ENCODE assay signal across 8 cellular contexts in the genomic region with DNA sequence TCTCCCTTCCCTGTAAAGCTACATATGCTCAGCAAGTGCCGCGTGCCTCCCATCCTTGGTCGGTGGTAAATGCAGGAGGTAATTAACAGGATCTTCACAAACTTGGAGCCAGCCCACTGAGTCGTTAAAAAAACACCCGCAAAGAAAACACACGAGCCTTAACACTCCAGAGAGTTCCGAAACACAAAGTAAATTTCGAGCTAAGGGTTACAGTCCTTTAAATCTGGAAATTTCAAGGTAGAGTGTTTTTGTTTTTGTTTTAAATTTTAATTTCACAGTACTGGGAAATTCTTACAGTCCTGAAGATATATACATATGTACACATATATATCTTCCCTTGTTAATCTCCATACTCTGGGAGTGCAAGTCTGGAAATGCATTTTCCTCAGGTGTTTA. TPM values are rescaled to one million over a fixed set of nuclear protein-coding genes. Genes with fewer than 3 reads are reported as not detected.
DNase-seq lines count a peak whose midpoint lies in the region; ATAC-seq, FAIRE-seq and TF ChIP-seq lines count a peak whose summit lies in the region.

No MANE protein-coding gene starts in this region.

- ATAC-seq in A549 (no peak), GM12878 (peak; percentile 4), GM18870 (IDR thresholded peaks at IDR 0.05; ENCODE audit: unreplicated experiment) (no peak)

- TF ChIP-seq POLR2A in A549 (IDR thresholded peaks at IDR 0.05; ENCODE audit: low read length) (no peak), GM12878 (IDR thresholded peaks at IDR 0.05; ENCODE audit: low read depth, low read length) (no peak)

- H3K36me3 ChIP-seq in HAP-1 (replicated peaks) (no peaks in the 10 kb centered on the region), GM12878 (ENCODE audit: control insufficient read depth in 2 of 2, insufficient read depth in 2 of 2, low read length in 1 of 2) (no peaks in the 10 kb centered on the region), mesodermal cell (ENCODE audit: control insufficient read depth, insufficient read depth, low read length) (no peaks in the 10 kb centered on the region)

- no TSS peak for BruUV-seq in GM12878 (replicated peaks; lab: Mats Ljungman, UMichigan)

- H3K79me2 ChIP-seq in GM12878 (ENCODE audit: control insufficient read depth, insufficient read depth, low read length): peaks cover 62% of the 10 kb centered on the region

- 2% methylated on average over 8 of the region's 8 CpGs for WGBS in A549 (ENCODE audit: missing lambda C conversion rate)
- under 1% methylated on average over 8 of the region's 8 CpGs for WGBS in GM12878 (ENCODE audit: insufficient coverage, insufficient replicate concordance, low lambda C conversion rate, missing lambda C conversion rate)
- WGBS in mesodermal cell (ENCODE audit: insufficient coverage in 2 of 2), 2 experiments: 0 to 20% methylated on average over 1 to 3 of the region's 8 CpGs

- no peaks in the 10 kb centered on the region for H3K9me3 ChIP-seq in A549
- H3K9me3 ChIP-seq in HAP-1: no peaks in the 10 kb centered on the region
- no peaks in the 10 kb centered on the region for H3K9me3 ChIP-seq in GM12878 (replicated peaks; ENCODE audit: control insufficient read depth, insufficient read depth, low read length)
- H3K9me3 ChIP-seq in mesodermal cell (ENCODE audit: control insufficient read depth, low read length): no peaks in the 10 kb centered on the region

- no peaks in the 10 kb centered on the region for H3K27me3 ChIP-seq in HAP-1 (ENCODE audit: low read depth)
- no peaks in the 10 kb centered on the region for H3K27me3 ChIP-seq in GM12878 (replicated peaks in 1 of 2; ENCODE audit: control insufficient read depth in 2 of 2, insufficient read depth in 2 of 2, low read length in 1 of 2)

- TF ChIP-seq CTCF in A549 (IDR thresholded peaks at IDR 0.05) (no peak), GM12878 (IDR thresholded peaks at IDR 0.05 in 2 of 3, conservative IDR thresholded peaks at IDR 0.05 in 1 of 3; ENCODE audit: control insufficient read depth in 2 of 3, extremely low read depth in 1 of 3, insufficient read depth in 1 of 3, low read depth in 3 of 3, low read length in 3 of 3) (no peak)

- FAIRE-seq in A549 (lab: Jason Lieb, UNC): no peak
- no peak for FAIRE-seq in GM12878 (lab: Jason Lieb, UNC)

- RAD21 ChIA-PET in GM12878 (lab: Charles Lee; ENCODE audit: unreplicated experiment): interaction anchor here (0.8 to 2.2 kb wide), 12 partner anchors 17 to 479 kb away, joined by 3 to 18 read pairs (median 3); no protein-coding TSS in a partner anchor

- intact Hi-C loops in GM12878 (cut with micrococcal nuclease; ENCODE audit: unreplicated experiment): loop anchor here (2.0 kb wide), 2 partner anchors 16 to 30 kb away; no protein-coding TSS in a partner anchor
- intact Hi-C loops in posterior cingulate gyrus (cut with DNase I): loop anchor here (10.0 kb wide), 1 partner anchor 90 kb away; a partner anchor contains a TSS

- H3K4me2 ChIP-seq in A549 (peak overlapping the region; percentile 73), GM12878 (ENCODE audit: control insufficient read depth, insufficient read depth) (peak overlapping the region; percentile 83)

- CTCF ChIA-PET in A549 (lab: Yijun Ruan, JAX) (no interaction called here), GM12878 (lab: Yijun Ruan, JAX) (interaction anchor here (1.0 to 2.3 kb wide), 9 partner anchors 16 to 173 kb away, joined by 3 to 16 read pairs (median 5); no protein-coding TSS in a partner anchor)

- H2AFZ ChIP-seq in GM12878 (ENCODE audit: control insufficient read depth, low read depth, low read length): peak overlapping the region; percentile 74

- H3K4me3 ChIP-seq in A549 (peak overlapping the region; percentile 70), HAP-1 (peak overlapping the region; percentile 51), GM12878 (peak overlapping the region; percentile 76), mesodermal cell (ENCODE audit: extremely low read depth, insufficient read depth, low read length, poor library complexity, severe bottlenecking) (peak overlapping the region; percentile 79)

- peak overlapping the region; percentile 98 for H3K9ac ChIP-seq in GM12878 (ENCODE audit: control insufficient read depth, insufficient read depth, low read length)

- H3K27ac ChIP-seq in A549 (peak overlapping the region; percentile 91 to 99), GM12878 (ENCODE audit: control insufficient read depth, insufficient read depth) (peak overlapping the region; percentile 98), mesodermal cell (ENCODE audit: low read depth, low read length, severe bottlenecking) (peak overlapping the region; percentile 98)

- POLR2A ChIA-PET in A549 (lab: Yijun Ruan, JAX) (interaction anchor here (0.5 to 1.5 kb wide), 4 partner anchors 12 to 282 kb away, joined by 3 to 8 read pairs (median 3); a partner anchor contains a TSS), GM12878 (lab: Charles Lee) (interaction anchor here (0.8 to 2.4 kb wide), 7 partner anchors 17 to 173 kb away, joined by 3 to 16 read pairs (median 3); no protein-coding TSS in a partner anchor)

- H3K4me1 ChIP-seq in A549 (peaks cover 26% of the 10 kb centered on the region), HAP-1 (peaks cover 11% of the 10 kb centered on the region), GM12878 (ENCODE audit: control insufficient read depth, insufficient read depth, low read length) (peaks cover 22% of the 10 kb centered on the region), mesodermal cell (ENCODE audit: control insufficient read depth, insufficient read depth, low read length, poor library complexity, severe bottlenecking) (peaks cover 9% of the 10 kb centered on the region)

- SMC1A ChIA-PET in GM12878 (lab: Charles Lee; ENCODE audit: uncharacterized antibody, unreplicated experiment): interaction anchor here (0.8 to 2.4 kb wide), 14 partner anchors 16 to 173 kb away, joined by 3 to 16 read pairs (median 4); no protein-coding TSS in a partner anchor

- no peaks in the 10 kb centered on the region for H4K20me1 ChIP-seq in GM12878 (ENCODE audit: control insufficient read depth, insufficient read depth)

- TF ChIP-seq RAD21 in A549 (conservative IDR thresholded peaks at IDR 0.05 in 1 of 2, IDR thresholded peaks at IDR 0.05 in 1 of 2) (no peak), GM12878 (IDR thresholded peaks at IDR 0.05; ENCODE audit: insufficient read depth, low read depth, low read length) (no peak)

- in situ Hi-C loops in HAP-1 (cut with MboI; ENCODE audit: low sequenced_read_pairs) (no loop called here), GM12878 (cut with MboI) (no loop called here)

- DNase-seq in A549 (ENCODE audit: low read depth in 1 of 2, low spot score in 1 of 2): no peak
- DNase-seq in HAP-1 (ENCODE audit: low spot score in 2 of 2): peak in 1 of 2 experiments; percentile 13
- no peak for DNase-seq in GM12878 (ENCODE audit: low read depth, low spot score)
- no peak for DNase-seq in NCI-H1092 (lab: John Stamatoyannopoulos, UW)
- DNase-seq in posterior cingulate gyrus: no peak
- DNase-seq in NCI-H748 treated with DMSO at 0.1 percent for 48 hours (lab: John Stamatoyannopoulos, UW): no peak

- no peak for TF ChIP-seq EP300 in A549 (IDR thresholded peaks at IDR 0.05)
- TF ChIP-seq EP300 in GM12878 (IDR thresholded peaks at IDR 0.05; ENCODE audit: borderline replicate concordance in 1 of 2, control insufficient read depth in 1 of 2, low read depth in 2 of 2, low read length in 2 of 2): no peak

TF ChIP-seq in A549, 52 proteins besides CTCF, POLR2A, EP300 and RAD21:
- TF ChIP-seq, protein P1, sequence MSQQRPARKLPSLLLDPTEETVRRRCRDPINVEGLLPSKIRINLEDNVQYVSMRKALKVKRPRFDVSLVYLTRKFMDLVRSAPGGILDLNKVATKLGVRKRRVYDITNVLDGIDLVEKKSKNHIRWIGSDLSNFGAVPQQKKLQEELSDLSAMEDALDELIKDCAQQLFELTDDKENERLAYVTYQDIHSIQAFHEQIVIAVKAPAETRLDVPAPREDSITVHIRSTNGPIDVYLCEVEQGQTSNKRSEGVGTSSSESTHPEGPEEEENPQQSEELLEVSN (IDR thresholded peaks at IDR 0.05; ENCODE audit: borderline replicate concordance, low read depth): 0 out of 2 replicates have a peak, but pooled peaks have one; percentile 1
- TF ChIP-seq HOXB13 (CRISPR knock-in tag; IDR thresholded peaks at IDR 0.05; ENCODE audit: low read depth): no peak

TF ChIP-seq in GM12878, 131 proteins besides CTCF, POLR2A, EP300 and RAD21 (continues in another document):
- TF ChIP-seq RFX5 (IDR thresholded peaks at IDR 0.05; ENCODE audit: low read depth, low read length): no peak
- TF ChIP-seq IKZF1 (conservative IDR thresholded peaks at IDR 0.05): 0 out of 2 replicates have a peak, but pooled peaks have one; percentile 38
- no peak for TF ChIP-seq SMC3 (IDR thresholded peaks at IDR 0.05; ENCODE audit: borderline replicate concordance, low read length)
- no peak for TF ChIP-seq CBX3 (IDR thresholded peaks at IDR 0.05; ENCODE audit: borderline replicate concordance, low read depth)
- TF ChIP-seq DPF2 (IDR thresholded peaks at IDR 0.05): no peak
- no peak for TF ChIP-seq SPI1 (IDR thresholded peaks at IDR 0.05; ENCODE audit: borderline replicate concordance, insufficient read depth, low read depth, low read length)
- TF ChIP-seq RAD51 (IDR thresholded peaks at IDR 0.05): no peak

RNA-seq across cellular contexts. Expression of a gene that starts 1.1 kb away (rescaled TPM):
- polyA plus RNA-seq in A549 (2011; rRNA removed) (26.0 and 28.6 TPM in 2 replicates), A549 (2017; fragmentation: RNase III; extraction: RNeasy Plus Mini Kit Qiagen cat#74134 plus additional on column Dnase treatment) (16.2 to 17.4 TPM (median 16.4 TPM) in 3 replicates), GM12878 (2011; rRNA removed) (66.9 and 76.2 TPM in 2 replicates), GM12878 (2014; fragmentation: Illumina TruSeq; extraction: Trizol) (76.4 and 90.7 TPM in 2 replicates), GM12878 (2014; fragmentation: Nextera tagmentation; extraction: Ambion mirVana) (10 to 100 TPM; 49.9 to 50.5 TPM), GM12878 (2014; rRNA removed) (56.6 and 63.9 TPM in 2 replicates), GM12878 (2016; fragmentation: Nextera tagmentation; extraction: Ambion mirVana) (10 to 100 TPM; 48.9 to 56.7 TPM)
- 9.2 and 11.9 TPM in 2 replicates for polyA plus RNA-seq in A549 (2012; cell fraction: cytosol; rRNA removed)
- 7.0 and 12.1 TPM in 2 replicates for polyA plus RNA-seq in A549 (2012; cell fraction: nucleus; rRNA removed)
- 28.6 and 30.0 TPM in 2 replicates for polyA minus RNA-seq in A549 (2011; rRNA and poly(A)+ RNA removed)
- 157 and 175 TPM in 2 replicates for total RNA-seq in GM12878 (2013; cell fraction: nucleolus; rRNA removed)
- total RNA-seq in GM12878 (2014; rRNA removed) (62.1 and 74.9 TPM in 2 replicates), GM12878 (2014; rRNA removed; fragmentation: Illumina TruSeq; extraction: Trizol) (27.5 and 27.7 TPM in 2 replicates), GM12878 (2021) (46.0 and 46.9 TPM in 2 replicates)
- polyA plus RNA-seq in GM12878 (2011; ENCODE audit: low read depth): 34.6 TPM
- polyA plus RNA-seq in GM12878 (2011; cell fraction: cytosol; rRNA removed): 43.6 and 50.4 TPM in 2 replicates
- polyA plus RNA-seq in GM12878 (2011; cell fraction: nucleus; rRNA removed): 43.1 and 57.6 TPM in 2 replicates
- 36.7 and 47.4 TPM in 2 replicates for polyA plus RNA-seq in GM12878 (2012)
- polyA minus RNA-seq in GM12878 (2011; rRNA and poly(A)+ RNA removed): 74.1 and 76.4 TPM in 2 replicates
- polyA minus RNA-seq in GM12878 (2011; cell fraction: cytosol; rRNA and poly(A)+ RNA removed): 24.3 and 26.6 TPM in 2 replicates
- polyA minus RNA-seq in GM12878 (2011; cell fraction: nucleus; rRNA and poly(A)+ RNA removed): 91.3 and 97.8 TPM in 2 replicates
- 16.9 TPM for polyA plus RNA-seq in mesodermal cell (2013, experiment 1 of 2)
- 20.8 TPM for polyA plus RNA-seq in mesodermal cell (2013, experiment 2 of 2)
